Comparison of ENCODE assay signal across 2 cellular contexts in genomic region chr19:2375341-2376121, GRCh38.
TF ChIP-seq lines count a peak whose summit lies in the region.

No MANE protein-coding gene starts in this region.

TF ChIP-seq in GM12891, 5 proteins besides CTCF, POLR2A, EP300 and RAD21:
- TF ChIP-seq PAX5 (IDR thresholded peaks at IDR 0.05; ENCODE audit: insufficient read depth, low read length, severe bottlenecking) (no peak), POLR2AphosphoS5 (IDR thresholded peaks at IDR 0.05; ENCODE audit: low read depth, low read length) (no peak), SPI1 (IDR thresholded peaks at IDR 0.05; ENCODE audit: low read depth, low read length) (no peak), POU2F2 (IDR thresholded peaks at IDR 0.05; ENCODE audit: low read depth, low read length) (no peak), TAF1 (IDR thresholded peaks at IDR 0.05; ENCODE audit: low read depth, low read length) (no peak)

TF ChIP-seq in GM12878, 131 proteins besides CTCF, POLR2A, EP300 and RAD21:
- no peak for TF ChIP-seq NRF1 (conservative IDR thresholded peaks at IDR 0.05; ENCODE audit: low read depth, low read length)
- no peak for TF ChIP-seq FOXM1 (IDR thresholded peaks at IDR 0.05; ENCODE audit: low read depth, low read length)
- TF ChIP-seq, protein P1, sequence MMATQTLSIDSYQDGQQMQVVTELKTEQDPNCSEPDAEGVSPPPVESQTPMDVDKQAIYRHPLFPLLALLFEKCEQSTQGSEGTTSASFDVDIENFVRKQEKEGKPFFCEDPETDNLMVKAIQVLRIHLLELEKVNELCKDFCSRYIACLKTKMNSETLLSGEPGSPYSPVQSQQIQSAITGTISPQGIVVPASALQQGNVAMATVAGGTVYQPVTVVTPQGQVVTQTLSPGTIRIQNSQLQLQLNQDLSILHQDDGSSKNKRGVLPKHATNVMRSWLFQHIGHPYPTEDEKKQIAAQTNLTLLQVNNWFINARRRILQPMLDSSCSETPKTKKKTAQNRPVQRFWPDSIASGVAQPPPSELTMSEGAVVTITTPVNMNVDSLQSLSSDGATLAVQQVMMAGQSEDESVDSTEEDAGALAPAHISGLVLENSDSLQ (IDR thresholded peaks at IDR 0.05) = peak; percentile 83
- no peak for TF ChIP-seq RELA (IDR thresholded peaks at IDR 0.05; ENCODE audit: borderline replicate concordance, partially characterized antibody)
- TF ChIP-seq PBX3 (IDR thresholded peaks at IDR 0.05; ENCODE audit: insufficient replicate concordance, low read depth, low read length) = peak; percentile 56
- TF ChIP-seq FOS (IDR thresholded peaks at IDR 0.05; ENCODE audit: borderline replicate concordance, extremely low read depth, insufficient read length) = peak; percentile 29
- peak; percentile 79 for TF ChIP-seq SP1 (IDR thresholded peaks at IDR 0.05; ENCODE audit: low read depth, low read length)
- TF ChIP-seq, protein P2, sequence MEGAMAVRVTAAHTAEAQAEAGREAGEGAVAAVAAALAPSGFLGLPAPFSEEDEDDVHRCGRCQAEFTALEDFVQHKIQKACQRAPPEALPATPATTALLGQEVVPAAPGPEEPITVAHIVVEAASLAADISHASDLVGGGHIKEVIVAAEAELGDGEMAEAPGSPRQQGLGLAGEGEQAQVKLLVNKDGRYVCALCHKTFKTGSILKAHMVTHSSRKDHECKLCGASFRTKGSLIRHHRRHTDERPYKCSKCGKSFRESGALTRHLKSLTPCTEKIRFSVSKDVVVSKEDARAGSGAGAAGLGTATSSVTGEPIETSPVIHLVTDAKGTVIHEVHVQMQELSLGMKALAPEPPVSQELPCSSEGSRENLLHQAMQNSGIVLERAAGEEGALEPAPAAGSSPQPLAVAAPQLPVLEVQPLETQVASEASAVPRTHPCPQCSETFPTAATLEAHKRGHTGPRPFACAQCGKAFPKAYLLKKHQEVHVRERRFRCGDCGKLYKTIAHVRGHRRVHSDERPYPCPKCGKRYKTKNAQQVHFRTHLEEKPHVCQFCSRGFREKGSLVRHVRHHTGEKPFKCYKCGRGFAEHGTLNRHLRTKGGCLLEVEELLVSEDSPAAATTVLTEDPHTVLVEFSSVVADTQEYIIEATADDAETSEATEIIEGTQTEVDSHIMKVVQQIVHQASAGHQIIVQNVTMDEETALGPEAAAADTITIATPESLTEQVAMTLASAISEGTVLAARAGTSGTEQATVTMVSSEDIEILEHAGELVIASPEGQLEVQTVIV (IDR thresholded peaks at IDR 0.05; ENCODE audit: borderline replicate concordance, partially characterized antibody) = no peak
- TF ChIP-seq SMAD5 (IDR thresholded peaks at IDR 0.05; ENCODE audit: low read depth) = no peak
